In the genomic region with DNA sequence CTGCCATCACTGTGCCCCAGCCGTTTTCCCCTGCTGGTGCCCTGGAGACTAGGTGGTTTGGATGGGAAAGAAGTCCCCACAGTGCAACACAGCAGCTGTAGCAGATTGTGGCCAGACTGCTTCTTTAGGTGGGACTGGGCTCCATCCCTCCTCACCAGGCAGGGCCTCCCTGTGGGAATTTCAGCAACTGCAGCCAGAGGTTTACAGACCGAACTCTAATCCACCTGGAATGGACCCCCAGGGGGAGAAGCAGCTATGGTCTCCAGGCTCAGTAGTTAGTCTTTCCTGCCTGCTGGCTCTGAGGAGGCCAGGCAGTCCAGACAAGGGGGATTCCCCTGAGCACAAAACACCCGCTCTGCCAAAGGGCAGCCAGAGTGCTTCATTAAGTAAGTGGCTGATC, we compare ENCODE assay signal across 14 cellular contexts.
A peak's percentile ranks its signal among the peaks of the same experiment; 100 is the strongest.
DNase-seq lines count a peak whose midpoint lies in the region; ATAC-seq and TF ChIP-seq lines count a peak whose summit lies in the region.
"Had no signal": no experiment of that assay in that cellular context is flagged by ENCODE, and none has a peak within 500 bp of the region (broad histone marks: within the 10 kb centered on the region; RNA-seq: fewer than 3 reads in every experiment).

No MANE protein-coding gene starts in this region.

- no peak overlapping the region for H3K27ac Mint-ChIP-seq in H9
- H3K27ac Mint-ChIP-seq in endodermal cell, result peak overlapping the region; percentile 63
- no peak overlapping the region for H3K27ac Mint-ChIP-seq in mesothelial cell of epicardium
- H3K27ac Mint-ChIP-seq: CD4-positive, CD25-positive, alpha-beta regulatory T cell had no signal

- no peaks in the 10 kb centered on the region for H3K23me2 ChIP-seq in H9 (ENCODE audit: insufficient read length, low read depth, low read length, poor library complexity, severe bottlenecking)

- TF ChIP-seq CTCF in AG04450 (IDR thresholded peaks at IDR 0.05; ENCODE audit: low read depth, low read length) (peak; percentile 23; the same call in 1 of the 2 replicates), H9 (conservative IDR thresholded peaks at IDR 0.05) (peak; percentile 45; the same call in 2 of the 3 replicates), endodermal cell (conservative IDR thresholded peaks at IDR 0.05) (peak; percentile 69), mesothelial cell of epicardium (IDR thresholded peaks at IDR 0.05; ENCODE audit: unreplicated experiment) (no peak)

- no peak overlapping the region for H3K4me3 ChIP-seq in AG04450 (ENCODE audit: low read depth, low read length)
- H3K4me3 ChIP-seq in endodermal cell (ENCODE audit: low read length), result no peak overlapping the region
- H3K4me3 ChIP-seq: BLaER1 treated with 17β-estradiol and CSF1 and Interleukin-3, amounts not matched to agents 10 nM and 100 nM; GM12878; HAP-1 had no signal

- no peak overlapping the region for H4K91ac ChIP-seq in H9 (ENCODE audit: insufficient read length, low read depth, low read length)

- DNase-seq in AG04450 (ENCODE audit: low read depth, low spot score), result no peak
- peak; percentile 39 for DNase-seq in H9
- DNase-seq in endodermal cell, result peak; percentile 85
- peak; percentile 5 for DNase-seq in kidney tubule cell (ENCODE audit: low spot score)
- no peak for DNase-seq in activated T-cell treated with anti-CD3 and anti-CD28 coated beads for 4 hours
- no peak for DNase-seq in cerebellar nuclear complex (lab: John Stamatoyannopoulos, UW)
- DNase-seq in mesothelial cell of epicardium (ENCODE audit: low spot score in 2 of 2, unreplicated experiment in 2 of 2), result no peak
- DNase-seq: CD4-positive, CD25-positive, alpha-beta regulatory T cell; DMS53 had no signal

- no peak overlapping the region for H3K23ac ChIP-seq in H9 (ENCODE audit: insufficient read length, low read depth, low read length)

- CTCF ChIA-PET in AG04450 (lab: Charles Lee), result interaction anchor here (1.6 kb wide), 1 partner anchor 40 kb away, joined by 5 read pairs; no protein-coding TSS in a partner anchor

- no peak overlapping the region for H3T11ph ChIP-seq in H9 (ENCODE audit: low read length)

- H3K56ac ChIP-seq in H9 (ENCODE audit: insufficient read length, low read depth, low read length), result no peak overlapping the region

- WGBS in H9 (ENCODE audit: extremely low coverage, insufficient read length, low lambda C conversion rate), result no CpG with 5 or more reads among the region's 3 CpGs
- WGBS in endodermal cell (ENCODE audit: insufficient coverage in 1 of 2, insufficient read length in 1 of 2), 2 experiments, result 76% methylated on average over 3 of the region's 3 CpGs; no CpG with 5 or more reads in 1 of the 2 experiments

- H2BK12ac ChIP-seq in H9 (ENCODE audit: insufficient read length, low read depth, low read length), result no peak overlapping the region

- H3K79me1 ChIP-seq in H9 (ENCODE audit: insufficient read depth, low read depth, low read length, poor library complexity, severe bottlenecking), result no peaks in the 10 kb centered on the region

- H4K20me1 ChIP-seq in H9 (ENCODE audit: control insufficient read depth, insufficient read depth, insufficient read length), result no peaks in the 10 kb centered on the region
- H4K20me1 ChIP-seq: BLaER1 treated with 17β-estradiol and CSF1 and Interleukin-3, amounts not matched to agents 10 nM and 100 nM had no signal

- H3K4me1 Mint-ChIP-seq in H9 (peaks cover 0 to 4% of the 10 kb centered on the region in 2 experiments; a peak in 2 of 4 replicates), endodermal cell (peaks cover 5% of the 10 kb centered on the region), mesothelial cell of epicardium (no peaks in the 10 kb centered on the region)
- H3K4me1 Mint-ChIP-seq: CD4-positive, CD25-positive, alpha-beta regulatory T cell had no signal

- no peak overlapping the region for H2BK20ac ChIP-seq in H9 (ENCODE audit: low read depth, low read length, poor library complexity, severe bottlenecking)

- ATAC-seq in HG03520 (IDR thresholded peaks at IDR 0.05; ENCODE audit: unreplicated experiment), result no peak
- ATAC-seq: GM12878 had no signal

- peak overlapping the region; percentile 42 for H3K27ac ChIP-seq in AG04450 (ENCODE audit: low read depth, low read length)
- no peak overlapping the region for H3K27ac ChIP-seq in H9 (ENCODE audit: insufficient read length, low read depth, low read length)
- H3K27ac ChIP-seq in endodermal cell (ENCODE audit: low read depth, low read length), result no peak overlapping the region
- H3K27ac ChIP-seq: 22Rv1; BLaER1 treated with 17β-estradiol and CSF1 and Interleukin-3, amounts not matched to agents 10 nM and 100 nM had no signal

- H4K8ac ChIP-seq in H9 (replicated peaks; ENCODE audit: insufficient read length, low read depth, low read length), result no peak overlapping the region

- H3K9me3 ChIP-seq in AG04450 (ENCODE audit: control insufficient read depth, insufficient read depth, low read length), result peaks cover 12% of the 10 kb centered on the region
- no peaks in the 10 kb centered on the region for H3K9me3 ChIP-seq in H9 (ENCODE audit: control insufficient read depth, low read depth, low read length)
- H3K9me3 ChIP-seq in endodermal cell (ENCODE audit: control insufficient read depth, low read length), result peaks cover 15% of the 10 kb centered on the region

- no peak overlapping the region for H3K4me2 ChIP-seq in H9 (ENCODE audit: insufficient read depth, insufficient read length, low read length)
- H3K4me2 ChIP-seq: BLaER1 treated with 17β-estradiol and CSF1 and Interleukin-3, amounts not matched to agents 10 nM and 100 nM had no signal

- H3K36me3 ChIP-seq in endodermal cell (ENCODE audit: control insufficient read depth, insufficient read depth, low read length), result no peaks in the 10 kb centered on the region
- H3K36me3 ChIP-seq: BLaER1 treated with 17β-estradiol and CSF1 and Interleukin-3, amounts not matched to agents 10 nM and 100 nM; HAP-1 had no signal

- no peak overlapping the region for H2BK15ac ChIP-seq in H9 (ENCODE audit: low read depth, low read length)

- H3K4me1 ChIP-seq in H9 (ENCODE audit: insufficient read depth, low read length) (no peaks in the 10 kb centered on the region), endodermal cell (ENCODE audit: control insufficient read depth, insufficient read depth, low read length) (no peaks in the 10 kb centered on the region)
- H3K4me1 ChIP-seq: HAP-1 had no signal

- H3K27me3 Mint-ChIP-seq in H9 (ENCODE audit: low read depth) (no peaks in the 10 kb centered on the region), endodermal cell (ENCODE audit: insufficient read depth) (no peaks in the 10 kb centered on the region), mesothelial cell of epicardium (ENCODE audit: low read depth) (peaks cover 11% of the 10 kb centered on the region)
- H3K27me3 Mint-ChIP-seq: CD4-positive, CD25-positive, alpha-beta regulatory T cell had no signal

- H3K14ac ChIP-seq in H9 (ENCODE audit: insufficient read depth, low read length), result no peak overlapping the region

- H3K36me3 Mint-ChIP-seq in H9 (ENCODE audit: insufficient read depth in 1 of 3, low read depth in 3 of 3) (peaks cover 2 to 8% (median 6%) of the 10 kb centered on the region in 3 experiments), endodermal cell (ENCODE audit: low read depth) (no peaks in the 10 kb centered on the region), mesothelial cell of epicardium (peaks cover 6% of the 10 kb centered on the region)
- H3K36me3 Mint-ChIP-seq: CD4-positive, CD25-positive, alpha-beta regulatory T cell had no signal

- no peak overlapping the region for H2AFZ ChIP-seq in H9 (ENCODE audit: low read length)

- H3K9me3 Mint-ChIP-seq in H9, result peaks cover 11 to 19% of the 10 kb centered on the region in 2 experiments; a peak in 4 of 5 replicates
- peaks cover 9% of the 10 kb centered on the region for H3K9me3 Mint-ChIP-seq in endodermal cell
- peaks cover 33% of the 10 kb centered on the region for H3K9me3 Mint-ChIP-seq in mesothelial cell of epicardium

- H3K4me3 Mint-ChIP-seq in H9 (no peak overlapping the region), endodermal cell (no peak overlapping the region), mesothelial cell of epicardium (no peak overlapping the region)
- H3K4me3 Mint-ChIP-seq: CD4-positive, CD25-positive, alpha-beta regulatory T cell had no signal

- H4K5ac ChIP-seq in H9 (ENCODE audit: insufficient read length, low read depth, low read length), result no peak overlapping the region

- no peaks in the 10 kb centered on the region for H3K27me3 ChIP-seq in AG04450 (ENCODE audit: control insufficient read depth, insufficient read depth, low read length)
- H3K27me3 ChIP-seq in H9 (ENCODE audit: insufficient read depth, low read length), result no peaks in the 10 kb centered on the region
- no peaks in the 10 kb centered on the region for H3K27me3 ChIP-seq in endodermal cell (ENCODE audit: control insufficient read depth, insufficient read depth, low read length, poor library complexity, severe bottlenecking)
- H3K27me3 ChIP-seq: BLaER1 treated with 17β-estradiol and CSF1 and Interleukin-3, amounts not matched to agents 10 nM and 100 nM had no signal

- H3K9ac ChIP-seq in H9 (ENCODE audit: extremely low read depth, insufficient read length, low read length), result no peak overlapping the region
- H3K9ac ChIP-seq in endodermal cell (ENCODE audit: extremely low read depth, low read length, poor library complexity, severe bottlenecking), result no peak overlapping the region
- H3K9ac ChIP-seq: BLaER1 treated with 17β-estradiol and CSF1 and Interleukin-3, amounts not matched to agents 10 nM and 100 nM had no signal

- H2AK5ac ChIP-seq in H9 (ENCODE audit: insufficient read length, low read length), result no peak overlapping the region

- H2BK5ac ChIP-seq in H9 (ENCODE audit: insufficient read length, low read length), result no peak overlapping the region

- no peak overlapping the region for H2BK120ac ChIP-seq in H9 (ENCODE audit: low read depth, low read length, poor library complexity, severe bottlenecking)

- POLR2A ChIA-PET in AG04450 (lab: Yijun Ruan, JAX), result interaction anchor here (1.2 kb wide), 1 partner anchor 14 kb away, joined by 3 read pairs; no protein-coding TSS in a partner anchor

- no peak overlapping the region for H3K18ac ChIP-seq in H9 (ENCODE audit: insufficient read length, low read depth, low read length)

- H3K4ac ChIP-seq in H9 (ENCODE audit: low read depth, low read length), result no peak overlapping the region

- H3K79me2 ChIP-seq in H9 (ENCODE audit: insufficient read depth, low read length), result no peaks in the 10 kb centered on the region

Comparison
In these comparisons a context has a peak if more than half of its experiments do, and no peak if none do; other contexts are left out.
1. DNase-seq: peak in H9 (single experiment), endodermal cell (single experiment) and kidney tubule cell (single experiment); none in AG04450 (single experiment), activated T-cell treated with anti-CD3 and anti-CD28 coated beads for 4 hours (single experiment), cerebellar nuclear complex (0 of 2) and mesothelial cell of epicardium (0 of 2).